13 cellular contexts compared by ENCODE assay signal in genomic region chr13:30134578-30134977, GRCh38.
"Had no signal": no experiment of that assay in that cellular context is flagged by ENCODE, and none has a peak within 500 bp of the region (broad histone marks: within the 10 kb centered on the region; RNA-seq: fewer than 3 reads in every experiment).

No MANE protein-coding gene starts in this region.

- H3K27me3 ChIP-seq: brain microvascular endothelial cell, sigmoid colon, stomach had no signal

- H3K9me3 ChIP-seq: sigmoid colon, stomach had no signal

- H3K27ac Mint-ChIP-seq: activated B cell treated with CpG ODN at 0.5 μM for 24 hours; activated naive CD4-positive, alpha-beta T cell treated with anti-CD3 and anti-CD28 coated beads, Interleukin-2, amount 10 ng/mL, durations not matched to agents 7 days and 5 days; activated T-helper 2 cell treated with anti-CD3 and anti-CD28 coated beads, Interferon-gamma antibody, Interleukin-2, Interleukin-4, amounts not matched to agents 10 μg/mL and 5 μg/mL and 100 μg/mL, durations not matched to agents 14 hours and 24 hours and 36 hours; memory B cell; T-helper 1 cell treated with Interleukin-12 subunit alpha and Interleukin-12 subunit beta and Interleukin-4 antibody, amounts not matched to agents 30 μg/mL and 1 μg/mL, for 36 hours had no signal

- DNase-seq: activated B cell treated with CpG ODN at 0.5 μM for 24 hours; activated CD4-positive, alpha-beta T cell treated with anti-CD3 and anti-CD28 coated beads, Interleukin-2, amount 50 U/mL, for 1 hour; activated naive CD4-positive, alpha-beta T cell treated with anti-CD3 and anti-CD28 coated beads, Interleukin-2, amount 10 ng/mL, durations not matched to agents 7 days and 5 days; activated T-cell treated with anti-CD3 and anti-CD28 coated beads for 4 hours; brain microvascular endothelial cell; sigmoid colon; stimulated activated CD4-positive, alpha-beta T cell treated with anti-CD3 and anti-CD28 coated beads, Interleukin-12 subunit alpha, Interleukin-12 subunit beta, amount 100 ng/mL, for 4 hours; stomach had no signal

- H3K4me3 ChIP-seq: sigmoid colon, stomach had no signal

- H3K27ac ChIP-seq: brain microvascular endothelial cell had no signal

- H3K9me3 Mint-ChIP-seq: activated B cell treated with CpG ODN at 0.5 μM for 24 hours; activated naive CD4-positive, alpha-beta T cell treated with anti-CD3 and anti-CD28 coated beads, Interleukin-2, amount 10 ng/mL, durations not matched to agents 7 days and 5 days; activated T-helper 2 cell treated with anti-CD3 and anti-CD28 coated beads, Interferon-gamma antibody, Interleukin-2, Interleukin-4, amounts not matched to agents 10 μg/mL and 5 μg/mL and 100 μg/mL, durations not matched to agents 14 hours and 24 hours and 36 hours; memory B cell; nephron; T-helper 1 cell treated with Interleukin-12 subunit alpha and Interleukin-12 subunit beta and Interleukin-4 antibody, amounts not matched to agents 30 μg/mL and 1 μg/mL, for 36 hours had no signal

- H3K36me3 Mint-ChIP-seq: activated naive CD4-positive, alpha-beta T cell treated with anti-CD3 and anti-CD28 coated beads, Interleukin-2, amount 10 ng/mL, durations not matched to agents 7 days and 5 days; memory B cell had no signal

- H3K27me3 Mint-ChIP-seq: activated B cell treated with CpG ODN at 0.5 μM for 24 hours had no signal

- ATAC-seq: esophagus mucosa had no signal

- H3K4me3 Mint-ChIP-seq: activated B cell treated with CpG ODN at 0.5 μM for 24 hours; activated naive CD4-positive, alpha-beta T cell treated with anti-CD3 and anti-CD28 coated beads, Interleukin-2, amount 10 ng/mL, durations not matched to agents 7 days and 5 days; memory B cell; nephron; T-helper 1 cell treated with Interleukin-12 subunit alpha and Interleukin-12 subunit beta and Interleukin-4 antibody, amounts not matched to agents 30 μg/mL and 1 μg/mL, for 36 hours had no signal

- H3K36me3 ChIP-seq: brain microvascular endothelial cell, sigmoid colon, stomach had no signal
